ENCODE assay signal across 8 cellular contexts in the genomic region with DNA sequence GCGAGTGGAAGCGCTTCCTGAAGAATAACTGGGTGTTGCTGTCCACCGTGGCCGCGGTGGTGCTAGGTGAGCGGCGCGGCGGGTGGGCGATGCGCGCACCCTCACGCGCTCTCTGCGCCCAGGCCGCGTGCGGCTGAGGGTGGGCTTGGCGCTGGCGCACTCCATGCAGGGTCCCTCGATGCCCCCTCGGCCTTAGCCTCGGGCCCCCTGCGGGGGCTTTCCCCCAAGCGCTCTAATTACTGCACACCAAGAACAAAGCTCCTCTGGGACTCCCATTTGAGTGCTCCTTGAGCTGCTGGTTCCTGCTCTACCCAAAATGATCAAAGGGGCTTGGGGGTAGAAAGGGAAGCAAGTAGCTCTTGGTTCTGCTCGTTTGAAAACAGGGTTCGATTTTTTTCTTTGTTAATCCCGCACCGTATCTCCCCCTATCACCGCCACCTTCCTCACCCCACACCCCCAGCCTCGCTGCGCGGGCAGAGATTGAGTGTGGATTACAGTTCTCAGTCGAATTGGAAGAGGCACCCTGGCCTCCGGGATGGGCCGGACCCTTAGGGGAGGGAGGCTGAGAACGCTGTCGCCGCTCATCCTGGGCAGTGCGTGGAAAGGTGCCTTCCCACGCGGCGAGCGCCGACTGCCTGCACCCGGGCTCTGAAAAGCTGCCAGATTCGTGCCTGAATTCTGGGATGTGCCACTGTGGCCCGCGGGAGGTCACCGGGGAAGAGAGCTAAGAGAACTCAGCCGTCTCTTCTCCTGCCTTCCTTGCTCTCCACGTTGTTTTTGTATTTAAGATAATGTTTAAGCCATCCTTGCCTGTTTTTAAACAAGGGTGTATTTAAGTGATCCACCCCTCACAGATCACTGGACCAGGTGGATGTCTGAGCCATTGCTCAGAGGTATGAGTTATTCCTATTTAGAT. TPM values are rescaled to one million over a fixed set of nuclear protein-coding genes. Genes with fewer than 3 reads are reported as not detected.
DNase-seq lines count a peak whose midpoint lies in the region; ATAC-seq and TF ChIP-seq lines count a peak whose summit lies in the region.

No MANE protein-coding gene starts in this region.

- ATAC-seq in Panc1: no peak

- H3K9ac ChIP-seq in GM23248 (peak overlapping the region; percentile 78), neural cell (ENCODE audit: low read length) (peak overlapping the region; percentile 82)

- WGBS in GM23248 (ENCODE audit: low coverage in 1 of 2, low lambda C conversion rate in 2 of 2, missing lambda C conversion rate in 2 of 2), 2 experiments: 1% methylated on average over 34 to 51 of the region's 52 CpGs
- WGBS in esophagus muscularis mucosa: 5% methylated on average over 27 of the region's 52 CpGs

- H3K27me3 ChIP-seq in GM23248 (replicated peaks; ENCODE audit: insufficient read depth): no peaks in the 10 kb centered on the region
- H3K27me3 ChIP-seq in Panc1 (ENCODE audit: control insufficient read depth, insufficient read depth, low read length): no peaks in the 10 kb centered on the region
- no peaks in the 10 kb centered on the region for H3K27me3 ChIP-seq in esophagus muscularis mucosa
- peaks cover 4% of the 10 kb centered on the region for H3K27me3 ChIP-seq in neural cell (ENCODE audit: insufficient read depth, low read depth, low read length)

- H3K27ac ChIP-seq in GM23248: peak overlapping the region; percentile 35; the same call in 1 of the 2 replicates
- H3K27ac ChIP-seq in Panc1 (ENCODE audit: low read length): no peak overlapping the region
- H3K27ac ChIP-seq in esophagus muscularis mucosa (replicated peaks in 1 of 4): peak overlapping the region; percentile 78 to 86 (median 80)
- H3K27ac ChIP-seq in neural cell (ENCODE audit: low read length): peak overlapping the region; percentile 35

- peaks cover 63% of the 10 kb centered on the region for H3K79me2 ChIP-seq in GM23248 (ENCODE audit: insufficient read depth)
- H3K79me2 ChIP-seq in neural cell (replicated peaks; ENCODE audit: insufficient read depth, low read length): no peaks in the 10 kb centered on the region

- peak overlapping the region; percentile 98 for H3K4me3 ChIP-seq in GM12875 (ENCODE audit: low read depth, low read length)
- peak overlapping the region; percentile 78 for H3K4me3 ChIP-seq in GM23248
- H3K4me3 ChIP-seq in Panc1 (ENCODE audit: low read depth in 2 of 2, low read length in 2 of 2): peak overlapping the region; percentile 14 to 33; a peak in 3 of 4 replicates
- peak overlapping the region; percentile 83 to 88 (median 84) for H3K4me3 ChIP-seq in esophagus muscularis mucosa
- H3K4me3 ChIP-seq in neural cell (ENCODE audit: low read length): peak overlapping the region; percentile 100

- H3K4me1 ChIP-seq in GM23248 (ENCODE audit: insufficient read depth): peaks cover 9% of the 10 kb centered on the region; the same call in 1 of the 2 replicates
- no peaks in the 10 kb centered on the region for H3K4me1 ChIP-seq in Panc1 (ENCODE audit: control insufficient read depth, insufficient read depth, low read length)
- H3K4me1 ChIP-seq in esophagus muscularis mucosa: peaks cover 12 to 29% (median 22%) of the 10 kb centered on the region in 4 donors

- no peak for TF ChIP-seq CTCF in GM12875 (IDR thresholded peaks at IDR 0.05; ENCODE audit: borderline replicate concordance, insufficient read depth, low read depth, low read length)
- TF ChIP-seq CTCF in Panc1 (IDR thresholded peaks at IDR 0.05): no peak
- no peak for TF ChIP-seq CTCF in esophagus muscularis mucosa (IDR thresholded peaks at IDR 0.05)
- no peak for TF ChIP-seq CTCF in neural cell (IDR thresholded peaks at IDR 0.05; ENCODE audit: poor library complexity, severe bottlenecking)

- TF ChIP-seq EP300 in esophagus muscularis mucosa (IDR thresholded peaks at IDR 0.05) (no peak), neural cell (conservative IDR thresholded peaks at IDR 0.05; ENCODE audit: poor library complexity, severe bottlenecking) (no peak)

- no peak for TF ChIP-seq RAD21 in neural cell (conservative IDR thresholded peaks at IDR 0.05)

- H3K9me2 ChIP-seq in GM23248 (ENCODE audit: insufficient read depth): no peaks in the 10 kb centered on the region
- no peaks in the 10 kb centered on the region for H3K9me2 ChIP-seq in neural cell (ENCODE audit: insufficient read depth, low read length)

- no peaks in the 10 kb centered on the region for H3K36me3 ChIP-seq in GM23248 (ENCODE audit: low read depth)
- no peaks in the 10 kb centered on the region; the same call in 1 of the 2 replicates for H3K36me3 ChIP-seq in Panc1 (ENCODE audit: control insufficient read depth, insufficient read depth, low read length)
- H3K36me3 ChIP-seq in esophagus muscularis mucosa: no peaks in the 10 kb centered on the region
- H3K36me3 ChIP-seq in neural cell (ENCODE audit: insufficient read depth, low read length): no peaks in the 10 kb centered on the region

- CTCF ChIA-PET in Panc1 (lab: Charles Lee): interaction anchor here (0.6 kb wide), 1 partner anchor 58 kb away, joined by 3 read pairs; no protein-coding TSS in a partner anchor

- no peak for TF ChIP-seq POLR2A in esophagus muscularis mucosa (IDR thresholded peaks at IDR 0.05; ENCODE audit: low read depth)

- H2AFZ ChIP-seq in GM23248: peak overlapping the region; percentile 86
- peak overlapping the region; percentile 98 for H2AFZ ChIP-seq in neural cell (ENCODE audit: low read depth, low read length)

- BruUV-seq in Panc1 (replicated peaks; lab: Mats Ljungman, UMichigan): no TSS peak

- in situ Hi-C loops in GM23248 (cut with MboI) (no loop called here), Panc1 (cut with HindIII; ENCODE audit: low pct_unique_long_range_greater_than_20kb, low sequenced_read_pairs) (no loop called here)

- H3K9me3 ChIP-seq in GM23248 (ENCODE audit: low read depth) (no peaks in the 10 kb centered on the region), Panc1 (ENCODE audit: control insufficient read depth, insufficient read depth, low read depth, low read length) (no peaks in the 10 kb centered on the region), esophagus muscularis mucosa (no peaks in the 10 kb centered on the region), neural cell (ENCODE audit: low read length) (no peaks in the 10 kb centered on the region)

- POLR2A ChIA-PET in Panc1 (lab: Charles Lee): no interaction called here

- peak overlapping the region; percentile 86 for H3K4me2 ChIP-seq in GM23248 (ENCODE audit: unreplicated experiment)
- peak overlapping the region; percentile 64 for H3K4me2 ChIP-seq in neural cell (ENCODE audit: low read length)

- peaks cover 9% of the 10 kb centered on the region; the same call in 1 of the 2 replicates for H3F3A ChIP-seq in GM23248 (ENCODE audit: insufficient read depth)
- H3F3A ChIP-seq in neural cell (ENCODE audit: insufficient read depth, low read length, poor library complexity, severe bottlenecking): no peaks in the 10 kb centered on the region

- H4K20me1 ChIP-seq in GM23248 (ENCODE audit: insufficient read depth): no peaks in the 10 kb centered on the region
- H4K20me1 ChIP-seq in neural cell (ENCODE audit: insufficient read depth): no peaks in the 10 kb centered on the region

- intact Hi-C loops in Panc1 (cut with micrococcal nuclease; ENCODE audit: unreplicated experiment) (no loop called here), esophagus muscularis mucosa (cut with DNase I) (no loop called here)

- peak; percentile 56 for DNase-seq in GM23248
- DNase-seq in Panc1 (ENCODE audit: low read depth, low spot score): no peak
- no peak for DNase-seq in esophagus muscularis mucosa (ENCODE audit: extremely low spot score)
- no peak for DNase-seq in mucosa of gallbladder (ENCODE audit: low spot score)
- no peak for DNase-seq in mesenteric fat pad (ENCODE audit: low spot score)
- no peak for DNase-seq in NCI-H226

TF ChIP-seq in neural cell, 6 proteins besides CTCF, POLR2A, EP300 and RAD21:
- TF ChIP-seq TAF1 (IDR thresholded peaks at IDR 0.05; ENCODE audit: low read depth) (peak; percentile 46), SMC3 (conservative IDR thresholded peaks at IDR 0.05; ENCODE audit: poor library complexity) (no peak), POLR2AphosphoS5 (IDR thresholded peaks at IDR 0.05) (peak; percentile 8), MXI1 (conservative IDR thresholded peaks at IDR 0.05; ENCODE audit: poor library complexity, severe bottlenecking) (peak; percentile 18), EZH2 (IDR thresholded peaks at IDR 0.05; ENCODE audit: borderline replicate concordance, insufficient read depth, low read length, poor library complexity, severe bottlenecking) (no peak)
- TF ChIP-seq, protein P1, sequence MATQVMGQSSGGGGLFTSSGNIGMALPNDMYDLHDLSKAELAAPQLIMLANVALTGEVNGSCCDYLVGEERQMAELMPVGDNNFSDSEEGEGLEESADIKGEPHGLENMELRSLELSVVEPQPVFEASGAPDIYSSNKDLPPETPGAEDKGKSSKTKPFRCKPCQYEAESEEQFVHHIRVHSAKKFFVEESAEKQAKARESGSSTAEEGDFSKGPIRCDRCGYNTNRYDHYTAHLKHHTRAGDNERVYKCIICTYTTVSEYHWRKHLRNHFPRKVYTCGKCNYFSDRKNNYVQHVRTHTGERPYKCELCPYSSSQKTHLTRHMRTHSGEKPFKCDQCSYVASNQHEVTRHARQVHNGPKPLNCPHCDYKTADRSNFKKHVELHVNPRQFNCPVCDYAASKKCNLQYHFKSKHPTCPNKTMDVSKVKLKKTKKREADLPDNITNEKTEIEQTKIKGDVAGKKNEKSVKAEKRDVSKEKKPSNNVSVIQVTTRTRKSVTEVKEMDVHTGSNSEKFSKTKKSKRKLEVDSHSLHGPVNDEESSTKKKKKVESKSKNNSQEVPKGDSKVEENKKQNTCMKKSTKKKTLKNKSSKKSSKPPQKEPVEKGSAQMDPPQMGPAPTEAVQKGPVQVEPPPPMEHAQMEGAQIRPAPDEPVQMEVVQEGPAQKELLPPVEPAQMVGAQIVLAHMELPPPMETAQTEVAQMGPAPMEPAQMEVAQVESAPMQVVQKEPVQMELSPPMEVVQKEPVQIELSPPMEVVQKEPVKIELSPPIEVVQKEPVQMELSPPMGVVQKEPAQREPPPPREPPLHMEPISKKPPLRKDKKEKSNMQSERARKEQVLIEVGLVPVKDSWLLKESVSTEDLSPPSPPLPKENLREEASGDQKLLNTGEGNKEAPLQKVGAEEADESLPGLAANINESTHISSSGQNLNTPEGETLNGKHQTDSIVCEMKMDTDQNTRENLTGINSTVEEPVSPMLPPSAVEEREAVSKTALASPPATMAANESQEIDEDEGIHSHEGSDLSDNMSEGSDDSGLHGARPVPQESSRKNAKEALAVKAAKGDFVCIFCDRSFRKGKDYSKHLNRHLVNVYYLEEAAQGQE (IDR thresholded peaks at IDR 0.05; ENCODE audit: borderline replicate concordance): no peak

RNA-seq across cellular contexts. Expression of gene SLC1A1, which starts 0.7 kb away (rescaled TPM):
- total RNA-seq in GM23248 (2014; rRNA removed; shearing (Covaris generic)): 45.4 and 47.6 TPM in 2 replicates
- polyA plus RNA-seq in GM23248 (2016; fragmentation: Nextera tagmentation; extraction: Ambion mirVana) (34.6 and 36.3 TPM in 2 replicates), neural cell (27.6 and 30.8 TPM in 2 replicates)
- total RNA-seq in Panc1 (2021; ENCODE audit: unreplicated experiment) (0.05 TPM), esophagus muscularis mucosa (1 to 10 TPM; 2.0 to 3.5 (median 2.1) TPM), mucosa of gallbladder (109 TPM), mesenteric fat pad (8.2 TPM)
- polyA plus RNA-seq in Panc1 (2012; ENCODE audit: insufficient read length): not detected
- 41.6 and 42.6 TPM in 2 replicates for polyA minus RNA-seq in neural cell

Comparison
In these comparisons a context has a peak if more than half of its experiments do, and no peak if none do; other contexts are left out.
1. H3K4me3 ChIP-seq: peak in every context shown above with its lines; median percentile 100 in neural cell; 98 in GM12875; 84 in esophagus muscularis mucosa; 78 in GM23248; 24 in Panc1.